Comparison of ENCODE assay signal across 11 cellular contexts in genomic region chr3:71702131-71703024, GRCh38. TPM values are rescaled to one million over a fixed set of nuclear protein-coding genes. Genes with fewer than 3 reads are reported as not detected.
DNase-seq lines count a peak whose midpoint lies in the region; ATAC-seq and TF ChIP-seq lines count a peak whose summit lies in the region.
"Had no signal": no experiment of that assay in that cellular context is flagged by ENCODE, and none has a peak within 500 bp of the region (broad histone marks: within the 10 kb centered on the region; RNA-seq: fewer than 3 reads in every experiment).

No MANE protein-coding gene starts in this region.

- no peaks in the 10 kb centered on the region for H3K9me3 Mint-ChIP-seq in natural killer cell treated with Interleukin-12 subunit alpha and Interleukin-12 subunit beta and Interleukin-15 and Interleukin-18, amount 100 ng/mL, for 72 hours

- peak; percentile 60 for ATAC-seq in GM18499 (IDR thresholded peaks at IDR 0.05; ENCODE audit: insufficient read depth, unreplicated experiment)
- peak; percentile 82 to 90 for ATAC-seq in natural killer cell treated with Interleukin-12 subunit alpha and Interleukin-12 subunit beta and Interleukin-15 and Interleukin-18, amount 100 ng/mL, for 72 hours
- ATAC-seq in GM19452 (IDR thresholded peaks at IDR 0.05; ENCODE audit: unreplicated experiment): no peak
- ATAC-seq in GM21526 (IDR thresholded peaks at IDR 0.05; ENCODE audit: low FRiP score, unreplicated experiment): no peak

- peak; percentile 38 for DNase-seq in RWPE1 (ENCODE audit: low spot score)
- peak; percentile 62 for DNase-seq in central memory CD4-positive, alpha-beta T cell
- peak; percentile 68 for DNase-seq in natural killer cell treated with Interleukin-12 subunit alpha and Interleukin-12 subunit beta and Interleukin-15 and Interleukin-18, amount 100 ng/mL, for 72 hours (ENCODE audit: low spot score)
- no peak for DNase-seq in NCI-H2196 treated with DMSO at 0.1 percent for 48 hours (lab: John Stamatoyannopoulos, UW; ENCODE audit: unreplicated experiment)
- DNase-seq: activated gamma-delta T cell treated with Interleukin-2 at 50 U/mL for 16 hours, EL, NCI-H446, SW 1271 had no signal

- H3K27ac Mint-ChIP-seq in natural killer cell treated with Interleukin-12 subunit alpha and Interleukin-12 subunit beta and Interleukin-15 and Interleukin-18, amount 100 ng/mL, for 72 hours: peak overlapping the region; percentile 89 to 92

- peaks cover 12% of the 10 kb centered on the region for H3K36me3 Mint-ChIP-seq in natural killer cell treated with Interleukin-12 subunit alpha and Interleukin-12 subunit beta and Interleukin-15 and Interleukin-18, amount 100 ng/mL, for 72 hours

- CTCF ChIA-PET in RWPE1 (lab: Yijun Ruan, JAX): no interaction called here

- peaks cover 53 to 58% of the 10 kb centered on the region in 2 donors for H3K4me1 Mint-ChIP-seq in natural killer cell treated with Interleukin-12 subunit alpha and Interleukin-12 subunit beta and Interleukin-15 and Interleukin-18, amount 100 ng/mL, for 72 hours (ENCODE audit: low read depth in 2 of 2)

- H3K27me3 Mint-ChIP-seq in natural killer cell treated with Interleukin-12 subunit alpha and Interleukin-12 subunit beta and Interleukin-15 and Interleukin-18, amount 100 ng/mL, for 72 hours: no peaks in the 10 kb centered on the region

- no peak for TF ChIP-seq CTCF in RWPE1 (conservative IDR thresholded peaks at IDR 0.05; ENCODE audit: low read depth)

- no peak overlapping the region for H3K27ac ChIP-seq in RWPE1

- POLR2A ChIA-PET in RWPE1 (lab: Yijun Ruan, JAX; ENCODE audit: low non-redundant PET): no interaction called here

- H3K4me3 Mint-ChIP-seq in natural killer cell treated with Interleukin-12 subunit alpha and Interleukin-12 subunit beta and Interleukin-15 and Interleukin-18, amount 100 ng/mL, for 72 hours: peak overlapping the region; percentile 72

RNA-seq across cellular contexts. Expression of gene EIF4E3, which starts 22.8 kb away (rescaled TPM):
- 10 to 100 TPM; 20.4 to 24.0 TPM for total RNA-seq in natural killer cell treated with Interleukin-12 subunit alpha and Interleukin-12 subunit beta and Interleukin-15 and Interleukin-18, amount 100 ng/mL, for 72 hours

RNA-seq across cellular contexts. Expression of gene GPR27, which starts 51.3 kb away (rescaled TPM):
- total RNA-seq in natural killer cell treated with Interleukin-12 subunit alpha and Interleukin-12 subunit beta and Interleukin-15 and Interleukin-18, amount 100 ng/mL, for 72 hours: 1 to 10 TPM in 1 of 2 donors, not detected in 1; 4.5 TPM

Comparison
In these comparisons a context has a peak if more than half of its experiments do, and no peak if none do; other contexts are left out.
1. ATAC-seq: peak in GM18499 (single experiment) and natural killer cell treated with Interleukin-12 subunit alpha and Interleukin-12 subunit beta and Interleukin-15 and Interleukin-18, amount 100 ng/mL, for 72 hours (2 of 2); none in GM19452 (single experiment) and GM21526 (single experiment).